Comparison of ENCODE assay signal across 33 cellular contexts in the genomic region with DNA sequence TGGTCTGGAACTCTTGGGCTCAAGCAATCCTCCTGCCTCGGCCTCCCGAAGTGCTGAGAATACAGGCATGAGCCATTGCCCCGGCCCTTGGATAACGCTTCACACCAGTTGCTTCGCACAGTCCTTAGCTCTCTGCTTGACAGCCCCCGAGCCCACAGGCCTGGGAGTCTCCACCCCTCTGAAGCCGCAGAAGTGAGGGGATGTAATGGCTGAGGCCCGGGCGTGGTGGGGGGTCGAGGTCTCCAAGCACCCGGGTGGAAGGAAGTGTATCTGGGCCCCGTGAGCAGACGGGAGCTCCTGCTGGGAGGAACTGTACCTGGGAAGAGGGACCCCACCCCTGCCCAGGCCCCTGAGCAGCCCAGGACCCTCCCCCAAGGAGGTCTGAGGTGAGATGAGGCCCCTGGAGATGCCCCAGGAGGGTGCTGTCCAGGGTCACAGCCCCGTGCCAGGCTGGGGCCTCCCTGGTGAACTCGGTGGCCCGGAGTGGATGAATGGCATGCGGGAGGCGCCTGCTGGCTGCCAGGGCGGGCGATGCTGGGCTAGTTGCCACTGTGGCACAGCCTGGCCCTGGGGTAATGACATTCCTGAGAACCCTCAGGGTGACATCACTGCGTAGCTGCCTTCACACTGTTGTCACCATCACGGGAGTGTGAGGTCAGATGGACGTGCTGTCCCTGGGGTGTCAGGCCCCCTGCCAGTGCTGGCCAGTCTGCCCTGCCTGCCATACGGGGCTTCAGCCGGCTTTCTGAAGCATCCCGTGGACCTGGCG. TPM values are rescaled to one million over a fixed set of nuclear protein-coding genes. Genes with fewer than 3 reads are reported as not detected.
DNase-seq lines count a peak whose midpoint lies in the region; ATAC-seq, FAIRE-seq and TF ChIP-seq lines count a peak whose summit lies in the region.
"Had no signal": no experiment of that assay in that cellular context is flagged by ENCODE, and none has a peak within 500 bp of the region (broad histone marks: within the 10 kb centered on the region; RNA-seq: fewer than 3 reads in every experiment).

No MANE protein-coding gene starts in this region.

- H3K4me1 ChIP-seq in neural progenitor cell = peaks cover under 1% of the 10 kb centered on the region
- H3K4me1 ChIP-seq: adrenal gland had no signal

- no peaks in the 10 kb centered on the region for H3F3A ChIP-seq in neural progenitor cell (ENCODE audit: low read depth)

- no peak for FAIRE-seq in GM12892 (lab: Jason Lieb, UNC)
- FAIRE-seq: endometrium, kidney, TTC549 had no signal

- no peak overlapping the region for H3K4me2 ChIP-seq in neural progenitor cell
- H3K4me2 ChIP-seq: SK-N-SH had no signal

- ATAC-seq in activated CD4-positive, alpha-beta T cell treated with anti-CD3 and anti-CD28 coated beads for 36 hours = no peak
- no peak for ATAC-seq in WTC11
- ATAC-seq: activated CD8-positive, alpha-beta T cell treated with anti-CD3 and anti-CD28 coated beads for 36 hours; sciatic nerve had no signal

- POLR2A ChIA-PET in activated CD4-positive, alpha-beta T cell treated with anti-CD3 and anti-CD28 coated beads for 36 hours (lab: Charles Lee) = no interaction called here
- POLR2A ChIA-PET in WTC11 (lab: Charles Lee) = no interaction called here

- H3K9me3 ChIP-seq in neural progenitor cell (ENCODE audit: low read depth) = no peaks in the 10 kb centered on the region
- H3K9me3 ChIP-seq: adrenal gland, esophagus squamous epithelium, heart right ventricle, SK-N-SH, stomach, thyroid gland had no signal

- H3K4me3 ChIP-seq in neural progenitor cell = no peak overlapping the region
- H3K4me3 ChIP-seq: adrenal gland, esophagus squamous epithelium, heart right ventricle, lung, stomach, thyroid gland had no signal

- H3K36me3 ChIP-seq in neural progenitor cell = no peaks in the 10 kb centered on the region
- H3K36me3 ChIP-seq: adrenal gland, esophagus squamous epithelium, heart right ventricle, stomach, thyroid gland had no signal

- H3K4me3 Mint-ChIP-seq in activated CD4-positive, alpha-beta T cell treated with anti-CD3 and anti-CD28 coated beads for 36 hours = no peak overlapping the region
- no peak overlapping the region for H3K4me3 Mint-ChIP-seq in neural progenitor cell
- H3K4me3 Mint-ChIP-seq in WTC11 = no peak overlapping the region
- H3K4me3 Mint-ChIP-seq: activated CD8-positive, alpha-beta T cell treated with anti-CD3 and anti-CD28 coated beads for 36 hours; activated naive CD4-positive, alpha-beta T cell treated with anti-CD3 and anti-CD28 coated beads, Interleukin-2, amount 10 ng/mL, durations not matched to agents 7 days and 5 days; brain; T-helper 1 cell treated with Interleukin-12 subunit alpha and Interleukin-12 subunit beta and Interleukin-4 antibody, amounts not matched to agents 30 μg/mL and 1 μg/mL, for 36 hours had no signal

- CTCF ChIA-PET in activated CD4-positive, alpha-beta T cell treated with anti-CD3 and anti-CD28 coated beads for 36 hours (lab: Charles Lee) = interaction anchor here (0.8 kb wide), 1 partner anchor 1673 kb away, joined by 3 read pairs; no protein-coding TSS in a partner anchor
- CTCF ChIA-PET in WTC11 (lab: Charles Lee) = interaction anchor here (1.0 to 1.6 kb wide), 9 partner anchors 9 to 286 kb away, joined by 3 to 9 read pairs (median 4); no protein-coding TSS in a partner anchor

- TF ChIP-seq CTCF in neural progenitor cell (IDR thresholded peaks at IDR 0.05) = no peak
- TF ChIP-seq CTCF in WTC11 (IDR thresholded peaks at IDR 0.05) = no peak

- H3K27ac ChIP-seq in neural progenitor cell = no peak overlapping the region
- H3K27ac ChIP-seq: adrenal gland, esophagus squamous epithelium, heart right ventricle, stomach, thyroid gland had no signal

- H3K36me3 Mint-ChIP-seq in activated CD4-positive, alpha-beta T cell treated with anti-CD3 and anti-CD28 coated beads for 36 hours (ENCODE audit: low read depth) = no peaks in the 10 kb centered on the region
- no peaks in the 10 kb centered on the region for H3K36me3 Mint-ChIP-seq in neural progenitor cell
- H3K36me3 Mint-ChIP-seq in WTC11 = no peaks in the 10 kb centered on the region
- H3K36me3 Mint-ChIP-seq: activated naive CD4-positive, alpha-beta T cell treated with anti-CD3 and anti-CD28 coated beads, Interleukin-2, amount 10 ng/mL, durations not matched to agents 7 days and 5 days; brain had no signal

- no peaks in the 10 kb centered on the region for H4K20me1 ChIP-seq in neural progenitor cell (ENCODE audit: low read depth)

- no peak overlapping the region for H2AFZ ChIP-seq in neural progenitor cell (replicated peaks)

- DNase-seq in A172 (ENCODE audit: low spot score) (peak; percentile 61), GM12892 (ENCODE audit: insufficient read length) (peak; percentile 26), NCI-H460 (ENCODE audit: extremely low read depth, low read depth) (peak; percentile 78), myocyte (ENCODE audit: low read depth) (peak; percentile 58), neural progenitor cell (ENCODE audit: low spot score) (no peak), cerebellar nuclear complex (lab: John Stamatoyannopoulos, UW) (no peak), WTC11 (ENCODE audit: low spot score) (no peak)
- DNase-seq in activated CD4-positive, alpha-beta T cell treated with anti-CD3 and anti-CD28 coated beads for 36 hours = no peak
- DNase-seq: ACHN; activated CD4-positive, alpha-beta T cell treated with anti-CD3 and anti-CD28 coated beads for 1 hour; activated CD8-positive, alpha-beta memory T cell treated with anti-CD3 and anti-CD28 coated beads, Interleukin-2, amount 50 U/mL, for 48 hours; activated CD8-positive, alpha-beta T cell treated with anti-CD3 and anti-CD28 coated beads for 36 hours; activated naive CD4-positive, alpha-beta T cell treated with anti-CD3 and anti-CD28 coated beads, Interleukin-2, amount 10 ng/mL, durations not matched to agents 7 days and 5 days; adrenal gland; DMS153; esophagus squamous epithelium; foreskin melanocyte; HCEC 1CT; heart right ventricle; kidney; NCI-H1092 treated with DMSO at 0.1 percent for 48 hours; NCI-H2029 treated with DMSO at 0.1 percent for 48 hours; NCI-H524 treated with DMSO at 0.1 percent for 48 hours; SK-N-SH; stimulated activated CD4-positive, alpha-beta T cell treated with anti-CD3 and anti-CD28 coated beads, Interleukin-4, amount 100 ng/mL, for 1 hour; stomach; thyroid gland had no signal

- no peaks in the 10 kb centered on the region for H3K4me1 Mint-ChIP-seq in activated CD4-positive, alpha-beta T cell treated with anti-CD3 and anti-CD28 coated beads for 36 hours
- H3K4me1 Mint-ChIP-seq in neural progenitor cell (peaks cover 2% of the 10 kb centered on the region), WTC11 (no peaks in the 10 kb centered on the region; the same call in 1 of the 2 replicates)
- H3K4me1 Mint-ChIP-seq: activated naive CD4-positive, alpha-beta T cell treated with anti-CD3 and anti-CD28 coated beads, Interleukin-2, amount 10 ng/mL, durations not matched to agents 7 days and 5 days had no signal

- no peak overlapping the region for H3K9ac ChIP-seq in neural progenitor cell
- H3K9ac ChIP-seq: SK-N-SH had no signal

- H3K27me3 ChIP-seq in neural progenitor cell = no peaks in the 10 kb centered on the region
- H3K27me3 ChIP-seq: adrenal gland, thyroid gland had no signal

- no peaks in the 10 kb centered on the region for H3K9me3 Mint-ChIP-seq in activated CD4-positive, alpha-beta T cell treated with anti-CD3 and anti-CD28 coated beads for 36 hours (ENCODE audit: low read depth)
- H3K9me3 Mint-ChIP-seq in neural progenitor cell = no peaks in the 10 kb centered on the region
- no peaks in the 10 kb centered on the region for H3K9me3 Mint-ChIP-seq in WTC11
- H3K9me3 Mint-ChIP-seq: activated CD8-positive, alpha-beta T cell treated with anti-CD3 and anti-CD28 coated beads for 36 hours; activated naive CD4-positive, alpha-beta T cell treated with anti-CD3 and anti-CD28 coated beads, Interleukin-2, amount 10 ng/mL, durations not matched to agents 7 days and 5 days; brain; T-helper 1 cell treated with Interleukin-12 subunit alpha and Interleukin-12 subunit beta and Interleukin-4 antibody, amounts not matched to agents 30 μg/mL and 1 μg/mL, for 36 hours had no signal

- no peaks in the 10 kb centered on the region for H3K27me3 Mint-ChIP-seq in activated CD4-positive, alpha-beta T cell treated with anti-CD3 and anti-CD28 coated beads for 36 hours
- peaks cover 8% of the 10 kb centered on the region for H3K27me3 Mint-ChIP-seq in neural progenitor cell (ENCODE audit: insufficient read depth, low read depth)
- H3K27me3 Mint-ChIP-seq in WTC11 (ENCODE audit: low read depth) = no peaks in the 10 kb centered on the region
- H3K27me3 Mint-ChIP-seq: activated CD8-positive, alpha-beta T cell treated with anti-CD3 and anti-CD28 coated beads for 36 hours; activated naive CD4-positive, alpha-beta T cell treated with anti-CD3 and anti-CD28 coated beads, Interleukin-2, amount 10 ng/mL, durations not matched to agents 7 days and 5 days had no signal

- intact Hi-C loops in activated CD4-positive, alpha-beta T cell treated with anti-CD3 and anti-CD28 coated beads for 36 hours (cut with DNase I, micrococcal nuclease) = no loop called here

- no peak for TF ChIP-seq POLR2A in GM12892 (IDR thresholded peaks at IDR 0.05; ENCODE audit: low read depth, low read length)

- no peak overlapping the region for H3K27ac Mint-ChIP-seq in activated CD4-positive, alpha-beta T cell treated with anti-CD3 and anti-CD28 coated beads for 36 hours
- no peak overlapping the region for H3K27ac Mint-ChIP-seq in neural progenitor cell
- no peak overlapping the region for H3K27ac Mint-ChIP-seq in WTC11
- H3K27ac Mint-ChIP-seq: activated CD8-positive, alpha-beta T cell treated with anti-CD3 and anti-CD28 coated beads for 36 hours; activated naive CD4-positive, alpha-beta T cell treated with anti-CD3 and anti-CD28 coated beads, Interleukin-2, amount 10 ng/mL, durations not matched to agents 7 days and 5 days; T-helper 1 cell treated with Interleukin-12 subunit alpha and Interleukin-12 subunit beta and Interleukin-4 antibody, amounts not matched to agents 30 μg/mL and 1 μg/mL, for 36 hours had no signal

- H3K79me2 ChIP-seq in neural progenitor cell (ENCODE audit: low read depth) = no peaks in the 10 kb centered on the region

TF ChIP-seq in WTC11, 78 proteins besides CTCF, POLR2A, EP300 and RAD21 (continues in another document):
- no peak for TF ChIP-seq TCF7 (CRISPR knock-in tag; IDR thresholded peaks at IDR 0.05; ENCODE audit: low read depth)
- no peak for TF ChIP-seq ESRRA (CRISPR knock-in tag; IDR thresholded peaks at IDR 0.05; ENCODE audit: borderline replicate concordance)
- no peak for TF ChIP-seq SMAD3 (CRISPR knock-in tag; IDR thresholded peaks at IDR 0.05; ENCODE audit: borderline replicate concordance)
- no peak for TF ChIP-seq ZNF138 (CRISPR knock-in tag; conservative IDR thresholded peaks at IDR 0.05)
- no peak for TF ChIP-seq TEAD4 (CRISPR knock-in tag; IDR thresholded peaks at IDR 0.05)

RNA-seq across cellular contexts. Expression of a gene that starts 48.9 kb away (rescaled TPM):
- 2.4 and 3.0 TPM in 2 replicates for total RNA-seq in A172 (2014; rRNA removed; shearing (Covaris generic))
- not detected for polyA plus RNA-seq in GM12892 (2012; ENCODE audit: missing spikeins)
- 38.7 and 46.6 TPM in 2 replicates for total RNA-seq in NCI-H460 (2014; rRNA removed; shearing (Covaris generic))
- 71.2 and 73.6 TPM in 2 replicates for polyA plus RNA-seq in NCI-H460 (2014; cell fraction: nucleus; rRNA removed)
- total RNA-seq in myocyte (not detected in 2 replicates), neural progenitor cell (ENCODE audit: low replicate concordance) (6.1 and 40.2 TPM in 2 replicates), WTC11 (2021) (36.4 to 53.4 TPM (median 39.5 TPM) in 3 replicates)
- not detected for polyA plus RNA-seq in myocyte (2012)
- total RNA-seq in activated CD4-positive, alpha-beta T cell treated with anti-CD3 and anti-CD28 coated beads for 36 hours = under 1 TPM; 0.21 to 0.28 TPM

Comparison
In these comparisons a context has a peak if more than half of its experiments do, and no peak if none do; other contexts are left out.
1. DNase-seq: peak in A172 (single experiment), GM12892 (single experiment), NCI-H460 (single experiment) and myocyte (single experiment); none in activated CD4-positive, alpha-beta T cell treated with anti-CD3 and anti-CD28 coated beads for 36 hours (single experiment), neural progenitor cell (single experiment), cerebellar nuclear complex (0 of 2) and WTC11 (single experiment).